ENCODE assay signal across 20 cellular contexts in genomic region chr11:128490092-128490491, GRCh38.
DNase-seq lines count a peak whose midpoint lies in the region; ATAC-seq and TF ChIP-seq lines count a peak whose summit lies in the region.
"Had no signal": no experiment of that assay in that cellular context is flagged by ENCODE, and none has a peak within 500 bp of the region (broad histone marks: within the 10 kb centered on the region; RNA-seq: fewer than 3 reads in every experiment).

No MANE protein-coding gene starts in this region.

- H3K4me2 ChIP-seq in smooth muscle cell = no peak overlapping the region

- H3K27ac ChIP-seq in effector memory CD4-positive, alpha-beta T cell (ENCODE audit: insufficient read depth, low read length, poor library complexity, severe bottlenecking) = peak overlapping the region; percentile 93
- H3K27ac ChIP-seq in smooth muscle cell (ENCODE audit: low read depth) = no peak overlapping the region
- H3K27ac ChIP-seq: cardiac muscle cell, HL-60, prostate gland, testis had no signal

- CTCF ChIA-PET in T-cell (lab: Charles Lee) = interaction anchor here (0.6 to 5.4 kb wide), 10 partner anchors 10 to 205 kb away, joined by 3 to 30 read pairs (median 4); no protein-coding TSS in a partner anchor

- H3K27me3 ChIP-seq in effector memory CD4-positive, alpha-beta T cell (replicated peaks; ENCODE audit: control insufficient read depth, insufficient read depth, low read length, poor library complexity, severe bottlenecking) = no peaks in the 10 kb centered on the region
- no peaks in the 10 kb centered on the region for H3K27me3 ChIP-seq in smooth muscle cell (ENCODE audit: low read depth)
- H3K27me3 ChIP-seq: cardiac muscle cell, gastrocnemius medialis, testis had no signal

- H3K9me3 Mint-ChIP-seq in activated T-cell treated with anti-CD3 and anti-CD28 coated beads, Interleukin-2, amount 50 U/mL, for 72 hours = no peaks in the 10 kb centered on the region
- no peaks in the 10 kb centered on the region for H3K9me3 Mint-ChIP-seq in T-cell
- H3K9me3 Mint-ChIP-seq in stimulated activated naive B cell treated with anti-CD40 and anti-IgM and Interleukin-4, amounts not matched to agents 10 μg/mL and 1 μg/mL and 100 μg/mL, for 72 hours = peaks cover 0 to 1% of the 10 kb centered on the region in 2 donors
- H3K9me3 Mint-ChIP-seq: neural crest cell had no signal

- no peak overlapping the region for H3K9ac ChIP-seq in smooth muscle cell (ENCODE audit: low read depth)

- peaks cover 48 to 89% of the 10 kb centered on the region in 2 donors for H3K36me3 Mint-ChIP-seq in activated T-cell treated with anti-CD3 and anti-CD28 coated beads, Interleukin-2, amount 50 U/mL, for 72 hours (ENCODE audit: insufficient read depth in 2 of 2)
- peaks cover 82% of the 10 kb centered on the region for H3K36me3 Mint-ChIP-seq in T-cell
- H3K36me3 Mint-ChIP-seq in stimulated activated naive B cell treated with anti-CD40 and anti-IgM and Interleukin-4, amounts not matched to agents 10 μg/mL and 1 μg/mL and 100 μg/mL, for 72 hours = peaks cover 59 to 75% of the 10 kb centered on the region in 2 donors

- ATAC-seq in activated T-cell treated with anti-CD3 and anti-CD28 coated beads, Interleukin-2, amount 50 U/mL, for 72 hours (replicated peaks in 1 of 2) = no peak
- ATAC-seq in T-cell (replicated peaks in 1 of 4) (no peak), mucosa of descending colon (no peak)
- no peak for ATAC-seq in stimulated activated naive B cell treated with anti-CD40 and anti-IgM and Interleukin-4, amounts not matched to agents 10 μg/mL and 1 μg/mL and 100 μg/mL, for 72 hours (replicated peaks)
- ATAC-seq: gastrocnemius medialis had no signal

- no peak overlapping the region for H3K4me3 ChIP-seq in effector memory CD4-positive, alpha-beta T cell (ENCODE audit: insufficient read depth, low read depth, low read length, poor library complexity, severe bottlenecking)
- H3K4me3 ChIP-seq in mucosa of descending colon = no peak overlapping the region
- H3K4me3 ChIP-seq in smooth muscle cell = no peak overlapping the region
- H3K4me3 ChIP-seq: cardiac muscle cell, gastrocnemius medialis, prostate gland, testis had no signal

- peaks cover 62% of the 10 kb centered on the region for H3K79me2 ChIP-seq in smooth muscle cell (ENCODE audit: low read depth)

- H3K27me3 Mint-ChIP-seq in activated T-cell treated with anti-CD3 and anti-CD28 coated beads, Interleukin-2, amount 50 U/mL, for 72 hours (ENCODE audit: low read depth) = no peaks in the 10 kb centered on the region
- H3K27me3 Mint-ChIP-seq in T-cell = no peaks in the 10 kb centered on the region
- H3K27me3 Mint-ChIP-seq in stimulated activated naive B cell treated with anti-CD40 and anti-IgM and Interleukin-4, amounts not matched to agents 10 μg/mL and 1 μg/mL and 100 μg/mL, for 72 hours = no peaks in the 10 kb centered on the region

- no peak overlapping the region for H2AFZ ChIP-seq in smooth muscle cell (ENCODE audit: low read depth)

- H3K4me1 ChIP-seq in effector memory CD4-positive, alpha-beta T cell (ENCODE audit: control insufficient read depth, insufficient read depth, low read length, poor library complexity, severe bottlenecking) = peaks cover 92% of the 10 kb centered on the region
- H3K4me1 ChIP-seq in mucosa of descending colon (ENCODE audit: low read depth) = peaks cover 9% of the 10 kb centered on the region
- H3K4me1 ChIP-seq in smooth muscle cell (ENCODE audit: low read depth) = no peaks in the 10 kb centered on the region
- H3K4me1 ChIP-seq: prostate gland, testis had no signal

- intact Hi-C loops in mucosa of descending colon (cut with DNase I, micrococcal nuclease) = no loop called here

- no peaks in the 10 kb centered on the region for H3K9me3 ChIP-seq in effector memory CD4-positive, alpha-beta T cell (ENCODE audit: control insufficient read depth, low read length)
- no peaks in the 10 kb centered on the region for H3K9me3 ChIP-seq in mucosa of descending colon
- H3K9me3 ChIP-seq in smooth muscle cell (replicated peaks; ENCODE audit: low read depth) = no peaks in the 10 kb centered on the region
- H3K9me3 ChIP-seq: gastrocnemius medialis, prostate gland, testis had no signal

- peaks cover 100% of the 10 kb centered on the region for H3K4me1 Mint-ChIP-seq in activated T-cell treated with anti-CD3 and anti-CD28 coated beads, Interleukin-2, amount 50 U/mL, for 72 hours (ENCODE audit: low read depth)
- peaks cover 97 to 100% (median 97%) of the 10 kb centered on the region in 3 donors for H3K4me1 Mint-ChIP-seq in T-cell
- peaks cover 53 to 63% of the 10 kb centered on the region in 2 donors for H3K4me1 Mint-ChIP-seq in stimulated activated naive B cell treated with anti-CD40 and anti-IgM and Interleukin-4, amounts not matched to agents 10 μg/mL and 1 μg/mL and 100 μg/mL, for 72 hours

- peaks cover 16% of the 10 kb centered on the region for H3F3A ChIP-seq in smooth muscle cell (ENCODE audit: low read depth)

- peak overlapping the region; percentile 82 to 83 for H3K4me3 Mint-ChIP-seq in activated T-cell treated with anti-CD3 and anti-CD28 coated beads, Interleukin-2, amount 50 U/mL, for 72 hours
- H3K4me3 Mint-ChIP-seq in T-cell = peak overlapping the region; percentile 17 to 99 (median 53)
- no peak overlapping the region for H3K4me3 Mint-ChIP-seq in stimulated activated naive B cell treated with anti-CD40 and anti-IgM and Interleukin-4, amounts not matched to agents 10 μg/mL and 1 μg/mL and 100 μg/mL, for 72 hours
- H3K4me3 Mint-ChIP-seq: neural crest cell had no signal

- DNase-seq in activated T-cell treated with anti-CD3 and anti-CD28 coated beads, Interleukin-2, amount 50 U/mL, for 72 hours = no peak
- DNase-seq in activated T-cell treated with anti-CD3 and anti-CD28 coated beads, Interleukin-2, amount 50 U/mL, for 1 hour = no peak
- DNase-seq in T-cell (no peak), mucosa of descending colon (no peak), NCI-H1436 (lab: John Stamatoyannopoulos, UW) (no peak), smooth muscle cell (lab: John Stamatoyannopoulos, UW; ENCODE audit: unreplicated experiment) (no peak)
- DNase-seq in effector memory CD4-positive, alpha-beta T cell = no peak
- DNase-seq in stimulated activated naive B cell treated with anti-CD40 and anti-IgM and Interleukin-4, amounts not matched to agents 10 μg/mL and 1 μg/mL and 100 μg/mL, for 72 hours = no peak
- DNase-seq: amniotic stem cell, gastrocnemius medialis, mesendoderm, MM.1S, NCI-H1694 treated with DMSO at 0.1 percent for 48 hours, NCI-H2227 treated with DMSO at 0.1 percent for 48 hours, NCI-H82, testis had no signal

- H3K27ac Mint-ChIP-seq in activated T-cell treated with anti-CD3 and anti-CD28 coated beads, Interleukin-2, amount 50 U/mL, for 72 hours = peak overlapping the region; percentile 100
- peak overlapping the region; percentile 92 to 96 for H3K27ac Mint-ChIP-seq in T-cell
- H3K27ac Mint-ChIP-seq in stimulated activated naive B cell treated with anti-CD40 and anti-IgM and Interleukin-4, amounts not matched to agents 10 μg/mL and 1 μg/mL and 100 μg/mL, for 72 hours = peak overlapping the region; percentile 77

- WGBS in smooth muscle cell (ENCODE audit: low lambda C conversion rate) = 85% methylated on average over 3 of the region's 3 CpGs

- peaks cover 30% of the 10 kb centered on the region for H4K20me1 ChIP-seq in smooth muscle cell (ENCODE audit: low read depth)

- POLR2A ChIA-PET in T-cell (lab: Charles Lee) = interaction anchor here (0.6 to 2.9 kb wide), 10 partner anchors 13 to 219 kb away, joined by 3 to 15 read pairs (median 4); no protein-coding TSS in a partner anchor

- no peak for TF ChIP-seq CTCF in mucosa of descending colon (IDR thresholded peaks at IDR 0.05)
- no peak for TF ChIP-seq CTCF in smooth muscle cell (IDR thresholded peaks at IDR 0.05; ENCODE audit: borderline replicate concordance, insufficient read depth, poor library complexity, severe bottlenecking)

- H3K36me3 ChIP-seq in effector memory CD4-positive, alpha-beta T cell (ENCODE audit: control insufficient read depth, insufficient read depth, low read length) = peaks cover 58% of the 10 kb centered on the region
- H3K36me3 ChIP-seq in mucosa of descending colon (ENCODE audit: low read depth) (no peaks in the 10 kb centered on the region), smooth muscle cell (ENCODE audit: low read depth) (peaks cover 13% of the 10 kb centered on the region)
- H3K36me3 ChIP-seq: cardiac muscle cell had no signal

Comparison
In these comparisons a context has a peak if more than half of its experiments do, and no peak if none do; other contexts are left out.
1. H3K4me3 Mint-ChIP-seq: peak in activated T-cell treated with anti-CD3 and anti-CD28 coated beads, Interleukin-2, amount 50 U/mL, for 72 hours (2 of 2) and T-cell (3 of 3); none in stimulated activated naive B cell treated with anti-CD40 and anti-IgM and Interleukin-4, amounts not matched to agents 10 μg/mL and 1 μg/mL and 100 μg/mL, for 72 hours (0 of 2).
2. Peak in every context shown above with its lines, with median percentiles within 50 percentile points of each other: H3K27ac Mint-ChIP-seq.